Comparison of ENCODE assay signal across 22 cellular contexts in genomic region chr1:1194723-1195122, GRCh38. TPM values are rescaled to one million over a fixed set of nuclear protein-coding genes. Genes with fewer than 3 reads are reported as not detected.
DNase-seq lines count a peak whose midpoint lies in the region; ATAC-seq and TF ChIP-seq lines count a peak whose summit lies in the region.
"Had no signal": no experiment of that assay in that cellular context is flagged by ENCODE, and none has a peak within 500 bp of the region (broad histone marks: within the 10 kb centered on the region; RNA-seq: fewer than 3 reads in every experiment).

No MANE protein-coding gene starts in this region.

- H3K36me3 Mint-ChIP-seq in natural killer cell treated with Interleukin-12 subunit alpha and Interleukin-12 subunit beta and Interleukin-15 and Interleukin-18, amount 100 ng/mL, for 72 hours = peaks cover 13% of the 10 kb centered on the region
- H3K36me3 Mint-ChIP-seq in natural killer cell (no peaks in the 10 kb centered on the region), T-helper 17 cell (ENCODE audit: low read depth) (no peaks in the 10 kb centered on the region)
- no peaks in the 10 kb centered on the region for H3K36me3 Mint-ChIP-seq in activated naive CD4-positive, alpha-beta T cell treated with anti-CD3 and anti-CD28 coated beads, Interleukin-2, amount 10 ng/mL, durations not matched to agents 7 days and 5 days
- H3K36me3 Mint-ChIP-seq: CD14-positive monocyte had no signal

- peak overlapping the region; percentile 12 to 79 for H3K27ac Mint-ChIP-seq in natural killer cell treated with Interleukin-12 subunit alpha and Interleukin-12 subunit beta and Interleukin-15 and Interleukin-18, amount 100 ng/mL, for 72 hours
- H3K27ac Mint-ChIP-seq in natural killer cell = peak overlapping the region in 1 of 2 donors; percentile 27
- H3K27ac Mint-ChIP-seq in T-helper 17 cell = peak overlapping the region; percentile 19
- H3K27ac Mint-ChIP-seq in activated naive CD4-positive, alpha-beta T cell treated with anti-CD3 and anti-CD28 coated beads, Interleukin-2, amount 10 ng/mL, durations not matched to agents 7 days and 5 days = no peak overlapping the region
- H3K27ac Mint-ChIP-seq: B cell, CD14-positive monocyte had no signal

- H3K4me3 ChIP-seq in fibroblast of pulmonary artery (replicated peaks; ENCODE audit: low read depth, low read length) (no peak overlapping the region), colonic mucosa (no peak overlapping the region)
- H3K4me3 ChIP-seq: A549, Peyer's patch, SJSA1 had no signal

- H3K4me3 Mint-ChIP-seq in natural killer cell treated with Interleukin-12 subunit alpha and Interleukin-12 subunit beta and Interleukin-15 and Interleukin-18, amount 100 ng/mL, for 72 hours = no peak overlapping the region
- H3K4me3 Mint-ChIP-seq in natural killer cell = no peak overlapping the region
- no peak overlapping the region for H3K4me3 Mint-ChIP-seq in T-helper 17 cell
- H3K4me3 Mint-ChIP-seq in activated naive CD4-positive, alpha-beta T cell treated with anti-CD3 and anti-CD28 coated beads, Interleukin-2, amount 10 ng/mL, durations not matched to agents 7 days and 5 days = no peak overlapping the region
- H3K4me3 Mint-ChIP-seq: B cell, CD14-positive monocyte, IgD-negative memory B cell had no signal

- no peak for TF ChIP-seq CTCF in natural killer cell (IDR thresholded peaks at IDR 0.05)
- no peak for TF ChIP-seq CTCF in fibroblast of pulmonary artery (IDR thresholded peaks at IDR 0.05; ENCODE audit: low read length, missing control alignments)
- TF ChIP-seq CTCF in colonic mucosa (IDR thresholded peaks at IDR 0.05) = no peak

- H3K4me1 ChIP-seq in colonic mucosa = no peaks in the 10 kb centered on the region
- H3K4me1 ChIP-seq: A549, Peyer's patch, SJSA1 had no signal

- no peaks in the 10 kb centered on the region for H3K27me3 ChIP-seq in colonic mucosa
- H3K27me3 ChIP-seq: Peyer's patch, SJSA1 had no signal

- no peak overlapping the region for H3K9ac ChIP-seq in colonic mucosa (ENCODE audit: low read depth in 2 of 2, low read length in 2 of 2)

- no peaks in the 10 kb centered on the region for H3K27me3 Mint-ChIP-seq in natural killer cell treated with Interleukin-12 subunit alpha and Interleukin-12 subunit beta and Interleukin-15 and Interleukin-18, amount 100 ng/mL, for 72 hours
- H3K27me3 Mint-ChIP-seq in natural killer cell (ENCODE audit: low read depth in 2 of 2) = no peaks in the 10 kb centered on the region
- no peaks in the 10 kb centered on the region for H3K27me3 Mint-ChIP-seq in T-helper 17 cell
- peaks cover 36% of the 10 kb centered on the region for H3K27me3 Mint-ChIP-seq in activated naive CD4-positive, alpha-beta T cell treated with anti-CD3 and anti-CD28 coated beads, Interleukin-2, amount 10 ng/mL, durations not matched to agents 7 days and 5 days
- H3K27me3 Mint-ChIP-seq: B cell had no signal

- ATAC-seq in natural killer cell treated with Interleukin-12 subunit alpha and Interleukin-12 subunit beta and Interleukin-15 and Interleukin-18, amount 100 ng/mL, for 72 hours = no peak
- no peak for ATAC-seq in natural killer cell
- ATAC-seq in T-helper 17 cell = no peak
- ATAC-seq: A549 had no signal

- peaks cover 7% of the 10 kb centered on the region for H3K9me3 Mint-ChIP-seq in natural killer cell treated with Interleukin-12 subunit alpha and Interleukin-12 subunit beta and Interleukin-15 and Interleukin-18, amount 100 ng/mL, for 72 hours
- H3K9me3 Mint-ChIP-seq in natural killer cell = peaks cover 0 to 7% of the 10 kb centered on the region in 2 donors
- H3K9me3 Mint-ChIP-seq in activated naive CD4-positive, alpha-beta T cell treated with anti-CD3 and anti-CD28 coated beads, Interleukin-2, amount 10 ng/mL, durations not matched to agents 7 days and 5 days = peaks cover 16% of the 10 kb centered on the region

- intact Hi-C loops in natural killer cell (cut with micrococcal nuclease) = no loop called here
- intact Hi-C loops in colonic mucosa (cut with DNase I) = no loop called here

- no peaks in the 10 kb centered on the region for H3K9me3 ChIP-seq in T-helper 17 cell (ENCODE audit: control insufficient read depth, low read length, poor library complexity, severe bottlenecking)
- H3K9me3 ChIP-seq in colonic mucosa = no peaks in the 10 kb centered on the region

- H3K36me3 ChIP-seq in colonic mucosa = no peaks in the 10 kb centered on the region
- H3K36me3 ChIP-seq: Peyer's patch, SJSA1 had no signal

- no peak overlapping the region for H3K27ac ChIP-seq in colonic mucosa
- H3K27ac ChIP-seq: A549, Peyer's patch, SJSA1 had no signal

- no peak for DNase-seq in natural killer cell treated with Interleukin-12 subunit alpha and Interleukin-12 subunit beta and Interleukin-15 and Interleukin-18, amount 100 ng/mL, for 72 hours (ENCODE audit: low spot score)
- DNase-seq in natural killer cell (no peak), T-helper 17 cell (no peak), fibroblast of pulmonary artery (ENCODE audit: low read depth) (peak; percentile 9), colonic mucosa (no peak), NCI-H69 (lab: John Stamatoyannopoulos, UW) (no peak)
- DNase-seq in activated naive CD4-positive, alpha-beta T cell treated with anti-CD3 and anti-CD28 coated beads, Interleukin-2, amount 10 ng/mL, durations not matched to agents 7 days and 5 days = no peak
- DNase-seq: DMS79 treated with DMSO at 0.1 percent for 48 hours; Karpas-422; NCI-H1694; NCI-H2081; NCI-H748 treated with DMSO at 0.1 percent for 48 hours; NK-92 treated with Interleukin-12 subunit alpha and Interleukin-12 subunit beta, amount 100 ng/mL, for 24 hours had no signal

- H3K4me1 Mint-ChIP-seq in natural killer cell treated with Interleukin-12 subunit alpha and Interleukin-12 subunit beta and Interleukin-15 and Interleukin-18, amount 100 ng/mL, for 72 hours (ENCODE audit: low read depth in 2 of 2) = peaks cover 20 to 27% of the 10 kb centered on the region in 2 donors
- H3K4me1 Mint-ChIP-seq in natural killer cell (peaks cover 0 to 4% of the 10 kb centered on the region in 2 donors), T-helper 17 cell (peaks cover 2% of the 10 kb centered on the region)
- peaks cover 2% of the 10 kb centered on the region for H3K4me1 Mint-ChIP-seq in activated naive CD4-positive, alpha-beta T cell treated with anti-CD3 and anti-CD28 coated beads, Interleukin-2, amount 10 ng/mL, durations not matched to agents 7 days and 5 days
- H3K4me1 Mint-ChIP-seq: CD14-positive monocyte, IgD-negative memory B cell had no signal

- CTCF ChIA-PET in activated naive CD4-positive, alpha-beta T cell treated with anti-CD3 and anti-CD28 coated beads, Interleukin-2, amount 10 ng/mL, durations not matched to agents 7 days and 5 days (lab: Charles Lee) = interaction anchor here (1.1 kb wide), 1 partner anchor 72 kb away, joined by 3 read pairs; no protein-coding TSS in a partner anchor

RNA-seq across cellular contexts. Expression of gene TNFRSF18, which starts 11.7 kb away (rescaled TPM):
- total RNA-seq in natural killer cell treated with Interleukin-12 subunit alpha and Interleukin-12 subunit beta and Interleukin-15 and Interleukin-18, amount 100 ng/mL, for 72 hours = 100 to 1,000 TPM; 295 to 591 TPM
- total RNA-seq in natural killer cell (10 to 100 TPM; 40.3 to 81.9 (median 54.7) TPM), T-helper 17 cell (10 to 100 TPM; 47.9 to 80.4 TPM), colonic mucosa (1 to 10 TPM in 1 of 2 donors, under 1 TPM in 1; 0.61 to 1.7 TPM)
- total RNA-seq: M059J, NCI-H460, OCI-LY7, SJSA1 had no signal

RNA-seq across cellular contexts. Expression of gene TNFRSF4, which starts 19.2 kb away (rescaled TPM):
- 100 to 1,000 TPM in 1 of 2 donors, 10 to 100 TPM in 1; 56.8 to 305 TPM for total RNA-seq in natural killer cell treated with Interleukin-12 subunit alpha and Interleukin-12 subunit beta and Interleukin-15 and Interleukin-18, amount 100 ng/mL, for 72 hours
- 10 to 100 TPM; 14.3 to 26.5 (median 15.7) TPM for total RNA-seq in natural killer cell
- total RNA-seq in T-helper 17 cell = 100 to 1,000 TPM in 1 of 2 donors, 10 to 100 TPM in 1; 94.7 to 127 TPM
- 1 to 10 TPM; 1.2 to 2.3 TPM for total RNA-seq in colonic mucosa
- total RNA-seq: M059J, NCI-H460, SJSA1 had no signal

RNA-seq across cellular contexts. Expression of gene TTLL10, which starts 21.0 kb away (rescaled TPM):
- under 1 TPM in 1 of 2 donors, not detected in 1; 0.31 TPM for total RNA-seq in natural killer cell treated with Interleukin-12 subunit alpha and Interleukin-12 subunit beta and Interleukin-15 and Interleukin-18, amount 100 ng/mL, for 72 hours
- total RNA-seq in natural killer cell (1 to 10 TPM in 2 of 3 donors, under 1 TPM in 1; 0.23 to 1.7 (median 1.7) TPM), T-helper 17 cell (1 to 10 TPM in 1 of 2 donors, under 1 TPM in 1; 0.86 to 2.5 TPM), colonic mucosa (1 to 10 TPM in 1 of 2 donors, under 1 TPM in 1; 0.64 to 2.3 TPM)
- total RNA-seq: M059J, NCI-H460, OCI-LY7, SJSA1 had no signal

RNA-seq across cellular contexts. Expression of gene SDF4, which starts 37.1 kb away (rescaled TPM):
- 100 to 1,000 TPM; 243 to 251 TPM for total RNA-seq in natural killer cell treated with Interleukin-12 subunit alpha and Interleukin-12 subunit beta and Interleukin-15 and Interleukin-18, amount 100 ng/mL, for 72 hours
- total RNA-seq in natural killer cell (100 to 1,000 TPM; 176 to 211 (median 184) TPM), T-helper 17 cell (100 to 1,000 TPM; 129 to 146 TPM), colonic mucosa (100 to 1,000 TPM; 202 to 325 TPM)

RNA-seq across cellular contexts. Expression of gene B3GALT6, which starts 37.3 kb away (rescaled TPM):
- 10 to 100 TPM; 23.8 to 28.1 TPM for total RNA-seq in natural killer cell treated with Interleukin-12 subunit alpha and Interleukin-12 subunit beta and Interleukin-15 and Interleukin-18, amount 100 ng/mL, for 72 hours
- total RNA-seq in natural killer cell = 10 to 100 TPM; 13.7 to 16.5 (median 16.3) TPM
- total RNA-seq in T-helper 17 cell = 1 to 10 TPM; 8.4 to 9.4 TPM
- 10 to 100 TPM in 1 of 2 donors, 1 to 10 TPM in 1; 8.0 to 12.0 TPM for total RNA-seq in colonic mucosa

Comparison
In these comparisons a context has a peak if more than half of its experiments do, and no peak if none do; other contexts are left out.
1. RNA of gene TNFRSF18, which starts 11.7 kb away (total RNA-seq): 295 to 591 TPM in natural killer cell treated with Interleukin-12 subunit alpha and Interleukin-12 subunit beta and Interleukin-15 and Interleukin-18, amount 100 ng/mL, for 72 hours, 47.9 to 80.4 TPM in T-helper 17 cell and 40.3 to 81.9 TPM in natural killer cell; 0.61 to 1.7 TPM in colonic mucosa; every median in the first group is over 10 times any median in the second.
2. RNA of gene TNFRSF4, which starts 19.2 kb away (total RNA-seq): 56.8 to 305 TPM in natural killer cell treated with Interleukin-12 subunit alpha and Interleukin-12 subunit beta and Interleukin-15 and Interleukin-18, amount 100 ng/mL, for 72 hours, 94.7 to 127 TPM in T-helper 17 cell and 14.3 to 26.5 TPM in natural killer cell; 1.2 to 2.3 TPM in colonic mucosa; every median in the first group is over 4 times any median in the second.